ENCODE assay signal across 4 cellular contexts in genomic region chr6:35879151-35879550, GRCh38.
TF ChIP-seq lines count a peak whose summit lies in the region.

No MANE protein-coding gene starts in this region.

TF ChIP-seq in HepG2, 621 proteins besides CTCF, POLR2A, EP300 and RAD21:
- TF ChIP-seq CEBPG (CRISPR knock-in tag; IDR thresholded peaks at IDR 0.05) (no peak), ZNF121 (CRISPR knock-in tag; IDR thresholded peaks at IDR 0.05) (peak; percentile 80)

TF ChIP-seq in HEK293, 187 proteins besides CTCF, POLR2A, EP300 and RAD21:
- TF ChIP-seq ZBTB8A (tag by site-specific recombination; IDR thresholded peaks at IDR 0.05), result no peak
- TF ChIP-seq ZNF785 (tag by site-specific recombination; IDR thresholded peaks at IDR 0.05), result no peak
- TF ChIP-seq ZNF155 (tag by site-specific recombination; IDR thresholded peaks at IDR 0.05), result no peak
- no peak for TF ChIP-seq PRDM6 (tag by site-specific recombination; IDR thresholded peaks at IDR 0.05)
- TF ChIP-seq KLF7 (tag by site-specific recombination; IDR thresholded peaks at IDR 0.05; ENCODE audit: borderline replicate concordance), result no peak
- TF ChIP-seq ZNF37A (tag by site-specific recombination; IDR thresholded peaks at IDR 0.05), result no peak
- TF ChIP-seq ZNF121 (tag by site-specific recombination; IDR thresholded peaks at IDR 0.05), result peak; percentile 88
- no peak for TF ChIP-seq ZNF426 (tag by site-specific recombination; IDR thresholded peaks at IDR 0.05)
TF ChIP-seq in HEK293: peak in this region for 1.

TF ChIP-seq in WTC11, 78 proteins besides CTCF, POLR2A, EP300 and RAD21:
- TF ChIP-seq ZNF263 (CRISPR knock-in tag; IDR thresholded peaks at IDR 0.05; ENCODE audit: low read depth) (no peak), ZNF219 (CRISPR knock-in tag; IDR thresholded peaks at IDR 0.05; ENCODE audit: borderline replicate concordance) (no peak), ZNF532 (CRISPR knock-in tag; IDR thresholded peaks at IDR 0.05; ENCODE audit: borderline replicate concordance) (no peak), FOXJ3 (CRISPR knock-in tag; IDR thresholded peaks at IDR 0.05; ENCODE audit: borderline replicate concordance) (no peak), PRDM15 (CRISPR knock-in tag; IDR thresholded peaks at IDR 0.05) (no peak), ZNF121 (CRISPR knock-in tag; IDR thresholded peaks at IDR 0.05) (peak; percentile 88)

TF ChIP-seq in K562, 482 proteins besides CTCF, POLR2A, EP300 and RAD21:
- TF ChIP-seq ZNF121 (CRISPR knock-in tag; conservative IDR thresholded peaks at IDR 0.05) (peak; percentile 83), SRSF1 (IDR thresholded peaks at IDR 0.05; ENCODE audit: low read depth, low read length) (no peak)
